In genomic region chr11:2249191-2249916, GRCh38 we compare ENCODE assay signal across 28 cellular contexts. TPM values are rescaled to one million over a fixed set of nuclear protein-coding genes. Genes with fewer than 3 reads are reported as not detected.
"Had no signal": no experiment of that assay in that cellular context is flagged by ENCODE, and none has a peak within 500 bp of the region (broad histone marks: within the 10 kb centered on the region; RNA-seq: fewer than 3 reads in every experiment).

No MANE protein-coding gene starts in this region.

- H3K27me3 ChIP-seq: Peyer's patch had no signal

- H3K36me3 ChIP-seq: Peyer's patch had no signal

- H3K4me1 ChIP-seq: Peyer's patch had no signal

- DNase-seq: activated CD4-positive, alpha-beta T cell treated with anti-CD3 and anti-CD28 coated beads for 48 hours; activated CD4-positive, alpha-beta T cell treated with anti-CD3 and anti-CD28 coated beads, Interleukin-2, amount 50 U/mL, for 4 hours; activated CD4-positive, CD25-positive, alpha-beta regulatory T cell treated with anti-CD3 and anti-CD28 coated beads, Interleukin-2, amount 50 U/mL, for 72 hours; activated CD8-positive, alpha-beta memory T cell treated with anti-CD3 and anti-CD28 coated beads, Interleukin-2, amount 50 U/mL, for 48 hours; activated CD8-positive, alpha-beta T cell treated with anti-CD3 and anti-CD28 coated beads, Interleukin-2, amount 10 ng/mL, durations not matched to agents 7 days and 5 days; activated naive CD4-positive, alpha-beta T cell treated with Interleukin-2 at 50 U/mL for 16 hours; activated naive CD8-positive, alpha-beta T cell treated with anti-CD3 and anti-CD28 coated beads, Interleukin-2, amount 50 U/mL, for 24 hours; activated T-cell treated with anti-CD3 and anti-CD28 coated beads, Interleukin-2, amount 50 U/mL, for 1 hour; amniotic stem cell; cerebellar nuclear complex; NCI-H1092 treated with DMSO at 0.1 percent for 48 hours; NCI-H1417 treated with DMSO at 0.1 percent for 48 hours; NCI-H1694; NCI-H2029; NCI-H2107; NCI-H446; NCI-H524; SHP77 treated with DMSO at 0.1 percent for 48 hours; T-helper 9 cell had no signal

- H3K4me3 ChIP-seq: Peyer's patch had no signal

- H3K9me3 ChIP-seq: Peyer's patch had no signal

- H3K4me1 Mint-ChIP-seq: activated naive CD8-positive, alpha-beta T cell treated with anti-CD3 and anti-CD28 coated beads, Interleukin-2, amount 50 U/mL, for 24 hours; brain; WTC11 had no signal

- ATAC-seq: activated CD8-positive, alpha-beta T cell treated with anti-CD3 and anti-CD28 coated beads, Interleukin-2, amount 10 ng/mL, durations not matched to agents 7 days and 5 days; activated naive CD4-positive, alpha-beta T cell treated with anti-CD3 and anti-CD28 coated beads, Interleukin-2, amount 50 U/mL, for 72 hours; activated naive CD8-positive, alpha-beta T cell treated with anti-CD3 and anti-CD28 coated beads, Interleukin-2, amount 50 U/mL, for 24 hours; WTC11 had no signal

- H3K4me3 Mint-ChIP-seq: activated CD8-positive, alpha-beta T cell treated with anti-CD3 and anti-CD28 coated beads, Interleukin-2, amount 10 ng/mL, durations not matched to agents 7 days and 5 days; activated naive CD8-positive, alpha-beta T cell treated with anti-CD3 and anti-CD28 coated beads, Interleukin-2, amount 50 U/mL, for 24 hours; brain; T-helper 1 cell treated with Interleukin-12 subunit alpha and Interleukin-12 subunit beta and Interleukin-4 antibody, amounts not matched to agents 30 μg/mL and 1 μg/mL, for 36 hours; WTC11 had no signal

- H3K27ac ChIP-seq: Peyer's patch, RWPE1 had no signal

- H3K27ac Mint-ChIP-seq: activated CD8-positive, alpha-beta T cell treated with anti-CD3 and anti-CD28 coated beads, Interleukin-2, amount 10 ng/mL, durations not matched to agents 7 days and 5 days; activated naive CD4-positive, alpha-beta T cell treated with anti-CD3 and anti-CD28 coated beads, Interleukin-2, amount 50 U/mL, for 72 hours; activated naive CD8-positive, alpha-beta T cell treated with anti-CD3 and anti-CD28 coated beads, Interleukin-2, amount 50 U/mL, for 24 hours; brain; T-helper 1 cell treated with Interleukin-12 subunit alpha and Interleukin-12 subunit beta and Interleukin-4 antibody, amounts not matched to agents 30 μg/mL and 1 μg/mL, for 36 hours; WTC11 had no signal

- H3K9me3 Mint-ChIP-seq: activated naive CD4-positive, alpha-beta T cell treated with anti-CD3 and anti-CD28 coated beads, Interleukin-2, amount 50 U/mL, for 72 hours; activated naive CD8-positive, alpha-beta T cell treated with anti-CD3 and anti-CD28 coated beads, Interleukin-2, amount 50 U/mL, for 24 hours; T-helper 1 cell treated with Interleukin-12 subunit alpha and Interleukin-12 subunit beta and Interleukin-4 antibody, amounts not matched to agents 30 μg/mL and 1 μg/mL, for 36 hours had no signal

RNA-seq across cellular contexts. Expression of gene ASCL2, which starts 21.0 kb away (rescaled TPM):
- total RNA-seq: astrocyte, MCF 10A, SK-MEL-5 had no signal

RNA-seq across cellular contexts. Expression of gene C11orf21, which starts 52.4 kb away (rescaled TPM):
- total RNA-seq: astrocyte, MCF 10A, SK-MEL-5 had no signal

RNA-seq across cellular contexts. Expression of gene TSPAN32, which starts 52.5 kb away (rescaled TPM):
- total RNA-seq: astrocyte, MCF 10A, SK-MEL-5, WTC11 had no signal
